2 cellular contexts compared by ENCODE assay signal in the genomic region with DNA sequence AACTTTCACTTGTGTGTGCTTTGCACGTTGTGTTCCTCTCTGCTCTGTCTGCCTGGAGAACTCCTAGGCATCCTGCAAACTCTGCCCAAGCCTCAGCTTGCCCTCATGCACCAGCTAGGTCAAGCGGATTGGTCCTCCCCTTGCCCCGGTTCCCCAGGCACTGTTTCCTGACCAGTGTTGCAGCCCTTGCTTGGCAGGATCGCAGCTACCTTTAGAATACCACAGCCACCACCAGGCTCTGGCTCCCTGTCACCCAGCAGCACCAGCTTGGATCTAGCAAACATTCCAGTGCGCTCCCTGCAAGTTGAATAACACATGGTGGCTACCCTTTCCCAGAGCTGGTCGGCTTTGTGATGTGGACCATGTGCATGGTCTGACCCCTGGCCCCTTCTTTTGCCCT.
TF ChIP-seq lines count a peak whose summit lies in the region.

No MANE protein-coding gene starts in this region.

TF ChIP-seq in SK-N-SH treated with all-trans-retinoic acid at 6 μM for 48 hours, 23 proteins besides CTCF, POLR2A, EP300 and RAD21:
- TF ChIP-seq, protein P1, sequence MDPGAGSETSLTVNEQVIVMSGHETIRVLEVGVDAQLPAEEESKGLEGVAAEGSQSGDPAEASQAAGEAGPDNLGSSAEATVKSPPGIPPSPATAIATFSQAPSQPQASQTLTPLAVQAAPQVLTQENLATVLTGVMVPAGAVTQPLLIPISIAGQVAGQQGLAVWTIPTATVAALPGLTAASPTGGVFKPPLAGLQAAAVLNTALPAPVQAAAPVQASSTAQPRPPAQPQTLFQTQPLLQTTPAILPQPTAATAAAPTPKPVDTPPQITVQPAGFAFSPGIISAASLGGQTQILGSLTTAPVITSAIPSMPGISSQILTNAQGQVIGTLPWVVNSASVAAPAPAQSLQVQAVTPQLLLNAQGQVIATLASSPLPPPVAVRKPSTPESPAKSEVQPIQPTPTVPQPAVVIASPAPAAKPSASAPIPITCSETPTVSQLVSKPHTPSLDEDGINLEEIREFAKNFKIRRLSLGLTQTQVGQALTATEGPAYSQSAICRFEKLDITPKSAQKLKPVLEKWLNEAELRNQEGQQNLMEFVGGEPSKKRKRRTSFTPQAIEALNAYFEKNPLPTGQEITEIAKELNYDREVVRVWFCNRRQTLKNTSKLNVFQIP (CRISPR knock-in tag; IDR thresholded peaks at IDR 0.05; ENCODE audit: borderline replicate concordance, low read depth) = no peak
- TF ChIP-seq ZFP3 (CRISPR knock-in tag; IDR thresholded peaks at IDR 0.05) = peak; percentile 74
- TF ChIP-seq PPARA (CRISPR knock-in tag; IDR thresholded peaks at IDR 0.05; ENCODE audit: borderline replicate concordance) = no peak

TF ChIP-seq in SK-N-SH, 30 proteins besides CTCF, POLR2A, EP300 and RAD21:
- TF ChIP-seq TEAD4 (IDR thresholded peaks at IDR 0.05; ENCODE audit: borderline replicate concordance, insufficient read depth) (no peak), JUND (IDR thresholded peaks at IDR 0.05) (no peak), RCOR1 (IDR thresholded peaks at IDR 0.05; ENCODE audit: low read length) (no peak), RXRA (IDR thresholded peaks at IDR 0.05; ENCODE audit: borderline replicate concordance, low read depth) (no peak), FOXM1 (IDR thresholded peaks at IDR 0.05; ENCODE audit: low read depth) (no peak), REST (IDR thresholded peaks at IDR 0.05; ENCODE audit: low read depth, low read length) (no peak), GATA2 (CRISPR knock-in tag; IDR thresholded peaks at IDR 0.05) (no peak), IRF3 (IDR thresholded peaks at IDR 0.05; ENCODE audit: low read depth, low read length) (no peak), PBX3 (IDR thresholded peaks at IDR 0.05) (no peak), NRF1 (IDR thresholded peaks at IDR 0.05; ENCODE audit: low read depth, low read length) (no peak), ELF1 (IDR thresholded peaks at IDR 0.05) (no peak), CHD2 (IDR thresholded peaks at IDR 0.05; ENCODE audit: low read length, partially characterized antibody) (no peak), SIN3A (IDR thresholded peaks at IDR 0.05; ENCODE audit: borderline replicate concordance, low read depth, low read length) (no peak), FOXJ3 (CRISPR knock-in tag; IDR thresholded peaks at IDR 0.05) (no peak), YY1 (IDR thresholded peaks at IDR 0.05; ENCODE audit: low read depth) (no peak)
- TF ChIP-seq, protein P2, sequence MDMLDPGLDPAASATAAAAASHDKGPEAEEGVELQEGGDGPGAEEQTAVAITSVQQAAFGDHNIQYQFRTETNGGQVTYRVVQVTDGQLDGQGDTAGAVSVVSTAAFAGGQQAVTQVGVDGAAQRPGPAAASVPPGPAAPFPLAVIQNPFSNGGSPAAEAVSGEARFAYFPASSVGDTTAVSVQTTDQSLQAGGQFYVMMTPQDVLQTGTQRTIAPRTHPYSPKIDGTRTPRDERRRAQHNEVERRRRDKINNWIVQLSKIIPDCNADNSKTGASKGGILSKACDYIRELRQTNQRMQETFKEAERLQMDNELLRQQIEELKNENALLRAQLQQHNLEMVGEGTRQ (IDR thresholded peaks at IDR 0.05; ENCODE audit: borderline replicate concordance, low read depth, low read length) = no peak
- TF ChIP-seq, protein P3, sequence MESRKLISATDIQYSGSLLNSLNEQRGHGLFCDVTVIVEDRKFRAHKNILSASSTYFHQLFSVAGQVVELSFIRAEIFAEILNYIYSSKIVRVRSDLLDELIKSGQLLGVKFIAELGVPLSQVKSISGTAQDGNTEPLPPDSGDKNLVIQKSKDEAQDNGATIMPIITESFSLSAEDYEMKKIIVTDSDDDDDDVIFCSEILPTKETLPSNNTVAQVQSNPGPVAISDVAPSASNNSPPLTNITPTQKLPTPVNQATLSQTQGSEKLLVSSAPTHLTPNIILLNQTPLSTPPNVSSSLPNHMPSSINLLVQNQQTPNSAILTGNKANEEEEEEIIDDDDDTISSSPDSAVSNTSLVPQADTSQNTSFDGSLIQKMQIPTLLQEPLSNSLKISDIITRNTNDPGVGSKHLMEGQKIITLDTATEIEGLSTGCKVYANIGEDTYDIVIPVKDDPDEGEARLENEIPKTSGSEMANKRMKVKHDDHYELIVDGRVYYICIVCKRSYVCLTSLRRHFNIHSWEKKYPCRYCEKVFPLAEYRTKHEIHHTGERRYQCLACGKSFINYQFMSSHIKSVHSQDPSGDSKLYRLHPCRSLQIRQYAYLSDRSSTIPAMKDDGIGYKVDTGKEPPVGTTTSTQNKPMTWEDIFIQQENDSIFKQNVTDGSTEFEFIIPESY (IDR thresholded peaks at IDR 0.05; ENCODE audit: borderline replicate concordance, low read depth) = no peak
